14 cellular contexts compared by ENCODE assay signal in the genomic region with DNA sequence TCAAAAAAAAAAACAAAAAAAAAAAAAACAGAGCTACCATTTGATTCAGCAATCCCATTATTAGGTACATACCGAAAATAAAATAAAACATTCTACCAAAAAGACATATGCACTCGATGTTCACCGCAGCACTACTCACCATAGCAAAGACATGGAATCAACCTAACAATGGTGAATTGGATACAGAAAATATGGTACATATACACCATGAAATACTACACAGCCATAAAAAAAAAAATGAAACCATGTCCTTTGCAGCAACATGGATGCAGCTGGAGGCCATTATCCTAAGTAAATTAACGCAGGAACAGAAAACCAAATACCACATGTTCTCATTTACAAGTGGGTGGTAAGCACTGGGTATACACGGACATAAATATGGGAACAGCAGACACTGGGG. TPM values are rescaled to one million over a fixed set of nuclear protein-coding genes. Genes with fewer than 3 reads are reported as not detected.
DNase-seq lines count a peak whose midpoint lies in the region; ATAC-seq, FAIRE-seq and TF ChIP-seq lines count a peak whose summit lies in the region.
"Had no signal": no experiment of that assay in that cellular context is flagged by ENCODE, and none has a peak within 500 bp of the region (broad histone marks: within the 10 kb centered on the region; RNA-seq: fewer than 3 reads in every experiment).

No MANE protein-coding gene starts in this region.

- no peak for TF ChIP-seq POLR2A in H54 (IDR thresholded peaks at IDR 0.05; ENCODE audit: low read depth, low read length)

- intact Hi-C loops in left lung (cut with DNase I): loop anchor here in 1 of 2 donors (10.0 kb wide), 1 partner anchor 154 kb away; no protein-coding TSS in a partner anchor

- no peaks in the 10 kb centered on the region for H4K20me1 ChIP-seq in OCI-LY1 (ENCODE audit: insufficient read depth, low read length)

- H3K27ac ChIP-seq in OCI-LY1 (ENCODE audit: low read depth, low read length, poor library complexity, severe bottlenecking) (peak overlapping the region; percentile 95), left lung (no peak overlapping the region)

- ATAC-seq in stimulated activated effector memory CD8-positive, alpha-beta T cell treated with anti-CD3 and anti-CD28 coated beads, Interleukin-12 subunit alpha, Interleukin-12 subunit beta, amount 100 ng/mL, for 72 hours: no peak
- no peak for ATAC-seq in HG03342 (IDR thresholded peaks at IDR 0.05; ENCODE audit: unreplicated experiment)
- no peak for ATAC-seq in left lung
- ATAC-seq: CD8-positive, alpha-beta T cell; Right ventricle myocardium inferior had no signal

- H3K36me3 ChIP-seq in OCI-LY1 (ENCODE audit: insufficient read depth, low read length) (peaks cover 32% of the 10 kb centered on the region), left lung (peaks cover 0 to 20% of the 10 kb centered on the region in 2 donors)

- no peaks in the 10 kb centered on the region for H3K9me3 Mint-ChIP-seq in stimulated activated effector memory CD8-positive, alpha-beta T cell treated with anti-CD3 and anti-CD28 coated beads, Interleukin-12 subunit alpha, Interleukin-12 subunit beta, amount 100 ng/mL, for 72 hours
- H3K9me3 Mint-ChIP-seq: CD8-positive, alpha-beta T cell had no signal

- no peaks in the 10 kb centered on the region for H3K27me3 ChIP-seq in OCI-LY1 (ENCODE audit: insufficient read depth, low read length)
- H3K27me3 ChIP-seq in left lung: no peaks in the 10 kb centered on the region
- H3K27me3 ChIP-seq: BE2C had no signal

- peak overlapping the region; percentile 6 for H3K27ac Mint-ChIP-seq in stimulated activated effector memory CD8-positive, alpha-beta T cell treated with anti-CD3 and anti-CD28 coated beads, Interleukin-12 subunit alpha, Interleukin-12 subunit beta, amount 100 ng/mL, for 72 hours
- H3K27ac Mint-ChIP-seq: CD8-positive, alpha-beta T cell had no signal

- H3K4me2 ChIP-seq in OCI-LY1 (ENCODE audit: low read length): peak overlapping the region; percentile 63

- no peaks in the 10 kb centered on the region for H3K9me2 ChIP-seq in OCI-LY1 (ENCODE audit: low read depth, low read length)

- peaks cover 76% of the 10 kb centered on the region for H3K36me3 Mint-ChIP-seq in stimulated activated effector memory CD8-positive, alpha-beta T cell treated with anti-CD3 and anti-CD28 coated beads, Interleukin-12 subunit alpha, Interleukin-12 subunit beta, amount 100 ng/mL, for 72 hours

- H3F3A ChIP-seq in OCI-LY1 (ENCODE audit: insufficient read depth, low read length): no peaks in the 10 kb centered on the region

- peak overlapping the region; percentile 22; the same call in 1 of the 2 replicates for H3K9ac ChIP-seq in OCI-LY1 (ENCODE audit: low read length)

- DNase-seq in GM18507 (ENCODE audit: extremely low spot score, insufficient read length, low read depth): no peak
- no peak for DNase-seq in stimulated activated effector memory CD8-positive, alpha-beta T cell treated with anti-CD3 and anti-CD28 coated beads, Interleukin-12 subunit alpha, Interleukin-12 subunit beta, amount 100 ng/mL, for 72 hours (ENCODE audit: low spot score in 2 of 2)
- no peak for DNase-seq in left lung
- DNase-seq in H54 (ENCODE audit: insufficient read length, low spot score): no peak
- DNase-seq: BE2C; CD8-positive, alpha-beta T cell; NCI-H1436 treated with DMSO at 0.1 percent for 48 hours; NCI-H2107; NCI-H345 had no signal

- H3K4me3 ChIP-seq in GM08714 (ENCODE audit: low read length): peak overlapping the region; percentile 22; the same call in 1 of the 2 replicates
- H3K4me3 ChIP-seq in OCI-LY1 (ENCODE audit: low read depth, low read length, poor library complexity, severe bottlenecking): peak overlapping the region; percentile 39
- H3K4me3 ChIP-seq in left lung: no peak overlapping the region

- peaks cover 62% of the 10 kb centered on the region for H3K79me2 ChIP-seq in OCI-LY1 (ENCODE audit: insufficient read depth, low read length)

- FAIRE-seq in GM18507 (lab: Jason Lieb, UNC) (peak; percentile 53), H54 (lab: Jason Lieb, UNC) (no peak)
- FAIRE-seq: H1 had no signal

- peaks cover 100% of the 10 kb centered on the region for H3K4me1 ChIP-seq in OCI-LY1 (ENCODE audit: insufficient read depth, low read length, severe bottlenecking)
- peaks cover 0 to 1% of the 10 kb centered on the region in 2 donors for H3K4me1 ChIP-seq in left lung

- H2AFZ ChIP-seq in OCI-LY1 (ENCODE audit: low read length): no peak overlapping the region

- H3K4me3 Mint-ChIP-seq in stimulated activated effector memory CD8-positive, alpha-beta T cell treated with anti-CD3 and anti-CD28 coated beads, Interleukin-12 subunit alpha, Interleukin-12 subunit beta, amount 100 ng/mL, for 72 hours: no peak overlapping the region
- H3K4me3 Mint-ChIP-seq: CD8-positive, alpha-beta T cell had no signal

- no peak for TF ChIP-seq CTCF in OCI-LY1 (IDR thresholded peaks at IDR 0.05; ENCODE audit: low read length)
- no peak for TF ChIP-seq CTCF in left lung (IDR thresholded peaks at IDR 0.05)

- no peaks in the 10 kb centered on the region for H3K9me3 ChIP-seq in OCI-LY1 (ENCODE audit: low read length)
- H3K9me3 ChIP-seq in left lung: no peaks in the 10 kb centered on the region
- H3K9me3 ChIP-seq: BE2C had no signal

- peaks cover 17% of the 10 kb centered on the region for H3K4me1 Mint-ChIP-seq in stimulated activated effector memory CD8-positive, alpha-beta T cell treated with anti-CD3 and anti-CD28 coated beads, Interleukin-12 subunit alpha, Interleukin-12 subunit beta, amount 100 ng/mL, for 72 hours

RNA-seq across cellular contexts. Expression of a gene that starts 21.3 kb away (rescaled TPM):
- total RNA-seq in left lung: 10 to 100 TPM; 44.1 to 46.2 TPM

RNA-seq across cellular contexts. Expression of a gene that starts 21.5 kb away (rescaled TPM):
- total RNA-seq in left lung: 1 to 10 TPM; 7.6 to 7.9 TPM

Comparison
In these comparisons a context has a peak if more than half of its experiments do, and no peak if none do; other contexts are left out.
1. H3K4me3 ChIP-seq: peak in GM08714 (single experiment) and OCI-LY1 (single experiment); none in left lung (0 of 2).